Comparison of ENCODE assay signal across 17 cellular contexts in the genomic region with DNA sequence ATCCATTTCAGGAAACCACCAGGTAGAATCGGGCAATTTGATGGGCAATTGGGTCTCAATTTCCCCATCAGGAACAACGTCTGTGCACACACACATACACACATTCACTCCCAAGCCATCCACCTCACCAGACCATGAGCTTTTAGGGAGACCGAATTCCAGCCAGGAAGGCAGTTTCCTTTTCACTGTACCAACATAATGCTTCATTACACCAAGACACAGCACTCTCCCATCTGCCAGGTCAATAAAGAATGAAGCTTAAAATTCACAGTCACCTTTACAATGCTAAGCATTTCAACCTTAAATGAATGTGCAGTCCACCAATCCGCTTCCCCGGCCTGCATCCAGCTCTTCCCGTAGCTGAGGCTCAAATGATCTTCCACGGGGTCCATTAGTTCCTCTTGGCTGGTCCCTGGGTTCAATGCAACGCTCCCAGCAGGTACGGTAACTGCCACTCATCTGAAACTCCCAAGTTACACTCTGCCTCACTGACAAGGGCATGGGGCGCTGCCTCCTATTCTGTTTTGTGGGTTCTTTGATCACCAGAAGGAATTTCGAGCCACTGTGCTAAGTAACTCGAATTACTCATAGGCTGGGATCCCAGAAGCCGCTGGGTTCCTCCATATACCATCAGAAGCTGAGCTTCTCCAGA.
A peak's percentile ranks its signal among the peaks of the same experiment; 100 is the strongest.
DNase-seq lines count a peak whose midpoint lies in the region; ATAC-seq lines count a peak whose summit lies in the region.
"Had no signal": no experiment of that assay in that cellular context is flagged by ENCODE, and none has a peak within 500 bp of the region (broad histone marks: within the 10 kb centered on the region; RNA-seq: fewer than 3 reads in every experiment).

No MANE protein-coding gene starts in this region.

- H3K9me3 Mint-ChIP-seq in stimulated activated effector memory CD8-positive, alpha-beta T cell treated with anti-CD3 and anti-CD28 coated beads, Interleukin-12 subunit alpha, Interleukin-12 subunit beta, amount 100 ng/mL, for 72 hours, result peaks cover 5% of the 10 kb centered on the region

- ATAC-seq in stimulated activated effector memory CD8-positive, alpha-beta T cell treated with anti-CD3 and anti-CD28 coated beads, Interleukin-12 subunit alpha, Interleukin-12 subunit beta, amount 100 ng/mL, for 72 hours, result no peak
- no peak for ATAC-seq in GM21528 (IDR thresholded peaks at IDR 0.05; ENCODE audit: low FRiP score, unreplicated experiment)

- H3K27ac Mint-ChIP-seq in stimulated activated effector memory CD8-positive, alpha-beta T cell treated with anti-CD3 and anti-CD28 coated beads, Interleukin-12 subunit alpha, Interleukin-12 subunit beta, amount 100 ng/mL, for 72 hours, result peak overlapping the region; percentile 10
- H3K27ac Mint-ChIP-seq: B cell; CD4-positive, CD25-positive, alpha-beta regulatory T cell had no signal

- peaks cover 4% of the 10 kb centered on the region for H3K36me3 Mint-ChIP-seq in stimulated activated effector memory CD8-positive, alpha-beta T cell treated with anti-CD3 and anti-CD28 coated beads, Interleukin-12 subunit alpha, Interleukin-12 subunit beta, amount 100 ng/mL, for 72 hours

- peaks cover 6% of the 10 kb centered on the region for H3K4me1 Mint-ChIP-seq in stimulated activated effector memory CD8-positive, alpha-beta T cell treated with anti-CD3 and anti-CD28 coated beads, Interleukin-12 subunit alpha, Interleukin-12 subunit beta, amount 100 ng/mL, for 72 hours
- H3K4me1 Mint-ChIP-seq: B cell had no signal

- DNase-seq in NCI-H2171 treated with DMSO at 0.1 percent for 48 hours (lab: John Stamatoyannopoulos, UW) (peak; percentile 47), NCI-H2171 (lab: John Stamatoyannopoulos, UW) (no peak), cerebellum (ENCODE audit: low spot score) (peak; percentile 24), left kidney (ENCODE audit: low read depth, low spot score) (peak; percentile 88), foreskin melanocyte (no peak), HT-29 (ENCODE audit: low spot score) (no peak)
- DNase-seq in stimulated activated effector memory CD8-positive, alpha-beta T cell treated with anti-CD3 and anti-CD28 coated beads, Interleukin-12 subunit alpha, Interleukin-12 subunit beta, amount 100 ng/mL, for 72 hours (ENCODE audit: low spot score in 2 of 2), result no peak
- DNase-seq: CD4-positive, CD25-positive, alpha-beta regulatory T cell; GM23248; HCEC 1CT; KG1; NCI-H1436 treated with DMSO at 0.1 percent for 48 hours; NCI-H2029 treated with DMSO at 0.1 percent for 48 hours; NCI-H510A treated with DMSO at 0.1 percent for 48 hours; SHP77 had no signal

- H3K4me3 Mint-ChIP-seq in stimulated activated effector memory CD8-positive, alpha-beta T cell treated with anti-CD3 and anti-CD28 coated beads, Interleukin-12 subunit alpha, Interleukin-12 subunit beta, amount 100 ng/mL, for 72 hours, result no peak overlapping the region
- H3K4me3 Mint-ChIP-seq: B cell; CD4-positive, CD25-positive, alpha-beta regulatory T cell had no signal

Comparison
In these comparisons a context has a peak if more than half of its experiments do, and no peak if none do; other contexts are left out.
1. DNase-seq: peak in NCI-H2171 treated with DMSO at 0.1 percent for 48 hours (single experiment), cerebellum (single experiment) and left kidney (single experiment); none in NCI-H2171 (single experiment), stimulated activated effector memory CD8-positive, alpha-beta T cell treated with anti-CD3 and anti-CD28 coated beads, Interleukin-12 subunit alpha, Interleukin-12 subunit beta, amount 100 ng/mL, for 72 hours (0 of 2), foreskin melanocyte (single experiment) and HT-29 (single experiment).